ENCODE assay signal across 1 cellular context in the genomic region with DNA sequence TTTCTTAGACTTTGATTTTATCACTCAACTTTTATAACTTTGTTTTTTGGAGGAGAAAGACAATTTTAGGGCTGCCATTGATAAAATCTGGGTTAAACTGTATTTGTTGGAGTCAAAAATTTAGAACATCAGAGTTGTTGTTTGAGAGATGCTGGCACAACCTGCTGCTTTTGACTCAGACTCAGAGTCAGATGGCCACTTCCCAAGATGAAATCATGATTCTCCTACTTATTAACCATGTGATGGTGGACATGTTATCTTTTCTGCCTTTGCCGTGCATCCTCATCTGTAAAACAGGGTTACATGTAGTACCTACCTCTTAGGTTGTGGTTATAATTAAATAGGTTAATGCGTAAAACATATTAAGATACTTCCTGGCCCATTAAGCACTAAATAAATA.
TF ChIP-seq lines count a peak whose summit lies in the region.

No MANE protein-coding gene starts in this region.

TF ChIP-seq in HepG2, 621 proteins besides CTCF, POLR2A, EP300 and RAD21:
- no peak for TF ChIP-seq CREB1 (IDR thresholded peaks at IDR 0.05)
- no peak for TF ChIP-seq CREB1 (CRISPR knock-in tag; IDR thresholded peaks at IDR 0.05)
- no peak for TF ChIP-seq BRCA1 (CRISPR knock-in tag; IDR thresholded peaks at IDR 0.05)
- TF ChIP-seq ATAD3A (CRISPR knock-in tag; IDR thresholded peaks at IDR 0.05), result no peak
- no peak for TF ChIP-seq SRF (IDR thresholded peaks at IDR 0.05; ENCODE audit: low read depth, low read length)
- no peak for TF ChIP-seq NONO (IDR thresholded peaks at IDR 0.05)
- no peak for TF ChIP-seq NONO (CRISPR knock-in tag; conservative IDR thresholded peaks at IDR 0.05)
- TF ChIP-seq, protein P1, sequence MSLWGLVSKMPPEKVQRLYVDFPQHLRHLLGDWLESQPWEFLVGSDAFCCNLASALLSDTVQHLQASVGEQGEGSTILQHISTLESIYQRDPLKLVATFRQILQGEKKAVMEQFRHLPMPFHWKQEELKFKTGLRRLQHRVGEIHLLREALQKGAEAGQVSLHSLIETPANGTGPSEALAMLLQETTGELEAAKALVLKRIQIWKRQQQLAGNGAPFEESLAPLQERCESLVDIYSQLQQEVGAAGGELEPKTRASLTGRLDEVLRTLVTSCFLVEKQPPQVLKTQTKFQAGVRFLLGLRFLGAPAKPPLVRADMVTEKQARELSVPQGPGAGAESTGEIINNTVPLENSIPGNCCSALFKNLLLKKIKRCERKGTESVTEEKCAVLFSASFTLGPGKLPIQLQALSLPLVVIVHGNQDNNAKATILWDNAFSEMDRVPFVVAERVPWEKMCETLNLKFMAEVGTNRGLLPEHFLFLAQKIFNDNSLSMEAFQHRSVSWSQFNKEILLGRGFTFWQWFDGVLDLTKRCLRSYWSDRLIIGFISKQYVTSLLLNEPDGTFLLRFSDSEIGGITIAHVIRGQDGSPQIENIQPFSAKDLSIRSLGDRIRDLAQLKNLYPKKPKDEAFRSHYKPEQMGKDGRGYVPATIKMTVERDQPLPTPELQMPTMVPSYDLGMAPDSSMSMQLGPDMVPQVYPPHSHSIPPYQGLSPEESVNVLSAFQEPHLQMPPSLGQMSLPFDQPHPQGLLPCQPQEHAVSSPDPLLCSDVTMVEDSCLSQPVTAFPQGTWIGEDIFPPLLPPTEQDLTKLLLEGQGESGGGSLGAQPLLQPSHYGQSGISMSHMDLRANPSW (CRISPR knock-in tag; IDR thresholded peaks at IDR 0.05; ENCODE audit: borderline replicate concordance), result no peak
- TF ChIP-seq, protein P2, sequence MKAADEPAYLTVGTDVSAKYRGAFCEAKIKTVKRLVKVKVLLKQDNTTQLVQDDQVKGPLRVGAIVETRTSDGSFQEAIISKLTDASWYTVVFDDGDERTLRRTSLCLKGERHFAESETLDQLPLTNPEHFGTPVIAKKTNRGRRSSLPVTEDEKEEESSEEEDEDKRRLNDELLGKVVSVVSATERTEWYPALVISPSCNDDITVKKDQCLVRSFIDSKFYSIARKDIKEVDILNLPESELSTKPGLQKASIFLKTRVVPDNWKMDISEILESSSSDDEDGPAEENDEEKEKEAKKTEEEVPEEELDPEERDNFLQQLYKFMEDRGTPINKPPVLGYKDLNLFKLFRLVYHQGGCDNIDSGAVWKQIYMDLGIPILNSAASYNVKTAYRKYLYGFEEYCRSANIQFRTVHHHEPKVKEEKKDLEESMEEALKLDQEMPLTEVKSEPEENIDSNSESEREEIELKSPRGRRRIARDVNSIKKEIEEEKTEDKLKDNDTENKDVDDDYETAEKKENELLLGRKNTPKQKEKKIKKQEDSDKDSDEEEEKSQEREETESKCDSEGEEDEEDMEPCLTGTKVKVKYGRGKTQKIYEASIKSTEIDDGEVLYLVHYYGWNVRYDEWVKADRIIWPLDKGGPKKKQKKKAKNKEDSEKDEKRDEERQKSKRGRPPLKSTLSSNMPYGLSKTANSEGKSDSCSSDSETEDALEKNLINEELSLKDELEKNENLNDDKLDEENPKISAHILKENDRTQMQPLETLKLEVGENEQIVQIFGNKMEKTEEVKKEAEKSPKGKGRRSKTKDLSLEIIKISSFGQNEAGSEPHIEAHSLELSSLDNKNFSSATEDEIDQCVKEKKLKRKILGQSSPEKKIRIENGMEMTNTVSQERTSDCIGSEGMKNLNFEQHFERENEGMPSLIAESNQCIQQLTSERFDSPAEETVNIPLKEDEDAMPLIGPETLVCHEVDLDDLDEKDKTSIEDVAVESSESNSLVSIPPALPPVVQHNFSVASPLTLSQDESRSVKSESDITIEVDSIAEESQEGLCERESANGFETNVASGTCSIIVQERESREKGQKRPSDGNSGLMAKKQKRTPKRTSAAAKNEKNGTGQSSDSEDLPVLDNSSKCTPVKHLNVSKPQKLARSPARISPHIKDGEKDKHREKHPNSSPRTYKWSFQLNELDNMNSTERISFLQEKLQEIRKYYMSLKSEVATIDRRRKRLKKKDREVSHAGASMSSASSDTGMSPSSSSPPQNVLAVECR (CRISPR knock-in tag; IDR thresholded peaks at IDR 0.05; ENCODE audit: borderline replicate concordance), result no peak
- TF ChIP-seq ZNF232 (CRISPR knock-in tag; IDR thresholded peaks at IDR 0.05; ENCODE audit: borderline replicate concordance), result no peak
- no peak for TF ChIP-seq KAT8 (CRISPR knock-in tag; IDR thresholded peaks at IDR 0.05)
- TF ChIP-seq MXI1 (IDR thresholded peaks at IDR 0.05; ENCODE audit: borderline replicate concordance, low read depth, low read length), result no peak
- no peak for TF ChIP-seq ZNF263 (CRISPR knock-in tag; IDR thresholded peaks at IDR 0.05)
- TF ChIP-seq ZNF547 (CRISPR knock-in tag; IDR thresholded peaks at IDR 0.05), result no peak
TF ChIP-seq in HepG2: peak in this region for 0.
